ENCODE assay signal across 8 cellular contexts in the genomic region with DNA sequence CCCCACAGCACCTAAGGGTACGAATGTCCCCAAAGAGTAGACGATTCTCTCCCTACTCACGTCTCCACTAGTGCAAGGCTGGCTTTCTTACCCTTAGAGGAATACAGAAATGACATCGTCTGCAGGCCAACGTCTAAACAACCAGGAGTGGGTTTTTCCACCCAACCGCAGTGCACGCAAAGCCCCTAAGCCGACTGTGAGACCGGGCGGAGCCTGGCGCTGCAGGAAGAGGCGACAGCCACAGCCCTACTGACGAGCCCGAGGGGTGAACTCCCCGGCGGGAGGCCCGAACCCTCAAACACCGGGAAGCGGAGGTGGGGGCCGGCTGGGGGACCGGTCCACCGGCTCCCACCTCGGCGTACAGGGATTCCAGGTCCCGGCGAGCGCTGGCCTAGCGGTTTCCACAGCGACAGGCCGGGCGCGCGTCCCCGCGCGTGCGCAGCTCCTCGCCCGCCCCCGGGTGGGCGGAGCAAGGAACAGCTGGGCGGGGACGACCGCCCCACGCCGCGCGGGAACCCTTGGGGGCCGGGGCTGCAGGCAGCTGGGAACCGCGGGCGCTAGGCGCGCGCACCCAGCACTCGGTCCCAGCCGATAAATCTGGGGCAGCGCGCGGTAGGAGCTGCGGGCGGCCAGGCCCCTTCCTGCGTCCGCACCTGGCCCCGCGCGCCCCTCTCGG. TPM values are rescaled to one million over a fixed set of nuclear protein-coding genes. Genes with fewer than 3 reads are reported as not detected.
DNase-seq lines count a peak whose midpoint lies in the region; ATAC-seq and TF ChIP-seq lines count a peak whose summit lies in the region.

A gene with protein sequence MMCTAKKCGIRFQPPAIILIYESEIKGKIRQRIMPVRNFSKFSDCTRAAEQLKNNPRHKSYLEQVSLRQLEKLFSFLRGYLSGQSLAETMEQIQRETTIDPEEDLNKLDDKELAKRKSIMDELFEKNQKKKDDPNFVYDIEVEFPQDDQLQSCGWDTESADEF (minus strand): TSS at position 413 of the 676 bp plus-strand sequence. CDS start 3,593 bp downstream, outside the sequence.
TSS of gene PIGX (plus strand) at position 540 of the 676 bp plus-strand sequence.

- POLR2A ChIA-PET in Panc1 (lab: Charles Lee): interaction anchor here (0.6 kb wide), 1 partner anchor 27 kb away, joined by 5 read pairs; the partner anchor contains the start of gene PAK2

- peaks cover 49% of the 10 kb centered on the region for H3K4me1 Mint-ChIP-seq in activated T-helper 1 cell treated with anti-CD3 and anti-CD28 coated beads, Interleukin-12 subunit alpha, Interleukin-12 subunit beta, Interleukin-2, Interleukin-4 antibody, amounts not matched to agents 30 ng/mL and 10 ng/mL and 1 ng/mL, durations not matched to agents 14 hours and 24 hours and 36 hours (ENCODE audit: low read depth)
- peaks cover 13 to 19% of the 10 kb centered on the region in 2 donors for H3K4me1 Mint-ChIP-seq in natural killer cell

- peaks cover 15% of the 10 kb centered on the region for H3K4me1 ChIP-seq in KMS-11 (ENCODE audit: low read depth, poor library complexity, severe bottlenecking)
- peaks cover 19% of the 10 kb centered on the region for H3K4me1 ChIP-seq in Panc1 (ENCODE audit: control insufficient read depth, insufficient read depth, low read length)
- H3K4me1 ChIP-seq in fibroblast of lung (ENCODE audit: control insufficient read depth, extremely low read depth, insufficient read depth, low read length): no peaks in the 10 kb centered on the region

- DNase-seq in DMS79 treated with DMSO at 0.1 percent for 48 hours (lab: John Stamatoyannopoulos, UW) (peak; percentile 87), Panc1 (ENCODE audit: low read depth, low spot score) (peak; percentile 48), fibroblast of lung (ENCODE audit: low read depth in 2 of 2) (peak; percentile 80 to 81), natural killer cell (peak; percentile 88)
- DNase-seq in activated T-helper 1 cell treated with anti-CD3 and anti-CD28 coated beads, Interleukin-12 subunit alpha, Interleukin-12 subunit beta, Interleukin-2, Interleukin-4 antibody, amounts not matched to agents 30 ng/mL and 10 ng/mL and 1 ng/mL, durations not matched to agents 14 hours and 24 hours and 36 hours (ENCODE audit: low spot score): peak; percentile 91
- peak; percentile 87 to 98 (median 92) for DNase-seq in stimulated activated naive CD4-positive, alpha-beta T cell (lab: John Stamatoyannopoulos, UW)

- H3K27me3 ChIP-seq in KMS-11 (ENCODE audit: insufficient read depth, low read depth): no peaks in the 10 kb centered on the region
- H3K27me3 ChIP-seq in Panc1 (ENCODE audit: control insufficient read depth, insufficient read depth, low read length): no peaks in the 10 kb centered on the region
- no peaks in the 10 kb centered on the region for H3K27me3 ChIP-seq in fibroblast of lung (ENCODE audit: control insufficient read depth, insufficient read depth, low read length)

- peaks cover 10% of the 10 kb centered on the region; the same call in 1 of the 2 replicates for H3K79me2 ChIP-seq in KMS-11 (ENCODE audit: insufficient read depth, low read depth)
- H3K79me2 ChIP-seq in fibroblast of lung (ENCODE audit: control insufficient read depth, insufficient read depth, low read length): no peaks in the 10 kb centered on the region

- ATAC-seq in GM21737 (IDR thresholded peaks at IDR 0.05; ENCODE audit: unreplicated experiment) (peak; percentile 78), Panc1 (peak; percentile 95), natural killer cell (peak; percentile 77 to 90 (median 85))

- H4K20me1 ChIP-seq in KMS-11 (ENCODE audit: insufficient read depth): no peaks in the 10 kb centered on the region
- H4K20me1 ChIP-seq in fibroblast of lung (ENCODE audit: control insufficient read depth, extremely low read depth, insufficient read depth, low read length): no peaks in the 10 kb centered on the region

- in situ Hi-C loops in Panc1 (cut with HindIII; ENCODE audit: low pct_unique_long_range_greater_than_20kb, low sequenced_read_pairs): no loop called here

- CTCF ChIA-PET in Panc1 (lab: Charles Lee): no interaction called here

- H3K36me3 ChIP-seq in KMS-11 (ENCODE audit: insufficient read depth) (no peaks in the 10 kb centered on the region), Panc1 (ENCODE audit: control insufficient read depth, insufficient read depth, low read length) (0 out of 2 replicates have a peak, but pooled peaks cover 2% of the 10 kb centered on the region), fibroblast of lung (ENCODE audit: control insufficient read depth, insufficient read depth, low read length) (no peaks in the 10 kb centered on the region)

- H3K36me3 Mint-ChIP-seq in activated T-helper 1 cell treated with anti-CD3 and anti-CD28 coated beads, Interleukin-12 subunit alpha, Interleukin-12 subunit beta, Interleukin-2, Interleukin-4 antibody, amounts not matched to agents 30 ng/mL and 10 ng/mL and 1 ng/mL, durations not matched to agents 14 hours and 24 hours and 36 hours (ENCODE audit: low read depth): peaks cover 5% of the 10 kb centered on the region
- H3K36me3 Mint-ChIP-seq in natural killer cell: no peaks in the 10 kb centered on the region

- H3K9me3 ChIP-seq in Panc1 (ENCODE audit: control insufficient read depth, insufficient read depth, low read depth, low read length): no peaks in the 10 kb centered on the region
- no peaks in the 10 kb centered on the region for H3K9me3 ChIP-seq in fibroblast of lung (ENCODE audit: control insufficient read depth, insufficient read depth, low read depth, low read length)

- peak within 1 kb of the TSS; percentile 90 for H3K4me3 Mint-ChIP-seq in activated T-helper 1 cell treated with anti-CD3 and anti-CD28 coated beads, Interleukin-12 subunit alpha, Interleukin-12 subunit beta, Interleukin-2, Interleukin-4 antibody, amounts not matched to agents 30 ng/mL and 10 ng/mL and 1 ng/mL, durations not matched to agents 14 hours and 24 hours and 36 hours
- H3K4me3 Mint-ChIP-seq in natural killer cell: peak within 1 kb of the TSS; percentile 94

- peak within 1 kb of the TSS; percentile 72 for H3K27ac ChIP-seq in KMS-11
- peak within 1 kb of the TSS; percentile 93 for H3K27ac ChIP-seq in Panc1 (ENCODE audit: low read length)
- peak within 1 kb of the TSS; percentile 66 for H3K27ac ChIP-seq in fibroblast of lung (ENCODE audit: insufficient read depth, low read length)

- intact Hi-C loops in Panc1 (cut with micrococcal nuclease; ENCODE audit: unreplicated experiment): no loop called here
- intact Hi-C loops in activated T-helper 1 cell treated with anti-CD3 and anti-CD28 coated beads, Interleukin-12 subunit alpha, Interleukin-12 subunit beta, Interleukin-2, Interleukin-4 antibody, amounts not matched to agents 30 ng/mL and 10 ng/mL and 1 ng/mL, durations not matched to agents 14 hours and 24 hours and 36 hours (cut with micrococcal nuclease): loop anchor here (1.0 to 10.0 kb wide), 10 partner anchors 15 to 1167 kb away; partner anchors contain the start of genes FBXO45, NCBP2, PAK2 and PPP1R2
- intact Hi-C loops in natural killer cell (cut with micrococcal nuclease): loop anchor here (1.0 to 5.0 kb wide), 3 partner anchors 28 to 143 kb away; partner anchors contain the start of genes FBXO45 and WDR53

- H3K4me3 ChIP-seq in KMS-11 (IDR thresholded peaks at IDR 0.05; ENCODE audit: insufficient read depth, low read depth, low read length): peak within 1 kb of the TSS; percentile 75
- peak within 1 kb of the TSS; percentile 83 to 92 for H3K4me3 ChIP-seq in Panc1 (ENCODE audit: low read depth in 2 of 2, low read length in 2 of 2)
- H3K4me3 ChIP-seq in fibroblast of lung (replicated peaks in 1 of 4; ENCODE audit: control extremely low read depth in 1 of 4, insufficient read depth in 1 of 4, low read depth in 3 of 4, low read length in 4 of 4): peak within 1 kb of the TSS; percentile 61 to 91 (median 72)

- H3K4me2 ChIP-seq in KMS-11 (peak within 1 kb of the TSS; percentile 99), fibroblast of lung (ENCODE audit: extremely low read depth, insufficient read depth, low read length) (peak within 1 kb of the TSS; percentile 92)

- peak within 1 kb of the TSS; percentile 98 for H3K27ac Mint-ChIP-seq in activated T-helper 1 cell treated with anti-CD3 and anti-CD28 coated beads, Interleukin-12 subunit alpha, Interleukin-12 subunit beta, Interleukin-2, Interleukin-4 antibody, amounts not matched to agents 30 ng/mL and 10 ng/mL and 1 ng/mL, durations not matched to agents 14 hours and 24 hours and 36 hours
- peak within 1 kb of the TSS; percentile 97 to 99 for H3K27ac Mint-ChIP-seq in natural killer cell

- H2AFZ ChIP-seq in KMS-11 (ENCODE audit: low read depth) (peak within 1 kb of the TSS; percentile 93), fibroblast of lung (ENCODE audit: low read length) (peak within 1 kb of the TSS; percentile 90)

- no peak for TF ChIP-seq CTCF in KMS-11 (conservative IDR thresholded peaks at IDR 0.05; ENCODE audit: low read depth, low read length)
- TF ChIP-seq CTCF in Panc1 (IDR thresholded peaks at IDR 0.05): no peak
- TF ChIP-seq CTCF in fibroblast of lung (conservative IDR thresholded peaks at IDR 0.05 in 1 of 2, IDR thresholded peaks at IDR 0.05 in 1 of 2; ENCODE audit: low read depth in 1 of 2, low read length in 2 of 2): no peak
- no peak for TF ChIP-seq CTCF in natural killer cell (IDR thresholded peaks at IDR 0.05)

- BruUV-seq in Panc1 (replicated peaks; lab: Mats Ljungman, UMichigan): no TSS peak

- peak within 1 kb of the TSS; percentile 68 for H3K9ac ChIP-seq in KMS-11
- H3K9ac ChIP-seq in fibroblast of lung (ENCODE audit: insufficient read depth, low read length): peak within 1 kb of the TSS; percentile 57

- H3K27me3 Mint-ChIP-seq in activated T-helper 1 cell treated with anti-CD3 and anti-CD28 coated beads, Interleukin-12 subunit alpha, Interleukin-12 subunit beta, Interleukin-2, Interleukin-4 antibody, amounts not matched to agents 30 ng/mL and 10 ng/mL and 1 ng/mL, durations not matched to agents 14 hours and 24 hours and 36 hours (ENCODE audit: insufficient read depth): no peaks in the 10 kb centered on the region
- no peaks in the 10 kb centered on the region for H3K27me3 Mint-ChIP-seq in natural killer cell (ENCODE audit: low read depth in 2 of 2)

- H3K9me3 Mint-ChIP-seq in activated T-helper 1 cell treated with anti-CD3 and anti-CD28 coated beads, Interleukin-12 subunit alpha, Interleukin-12 subunit beta, Interleukin-2, Interleukin-4 antibody, amounts not matched to agents 30 ng/mL and 10 ng/mL and 1 ng/mL, durations not matched to agents 14 hours and 24 hours and 36 hours: no peaks in the 10 kb centered on the region
- H3K9me3 Mint-ChIP-seq in natural killer cell: no peaks in the 10 kb centered on the region

RNA-seq across cellular contexts. Expression of the first gene that starts in this region (rescaled TPM):
- total RNA-seq in Panc1 (2021; ENCODE audit: unreplicated experiment): 7.1 TPM
- 4.5 TPM for polyA plus RNA-seq in Panc1 (2012; ENCODE audit: insufficient read length)
- 3.9 and 4.1 TPM in 2 replicates for total RNA-seq in activated T-helper 1 cell treated with anti-CD3 and anti-CD28 coated beads, Interleukin-12 subunit alpha, Interleukin-12 subunit beta, Interleukin-2, Interleukin-4 antibody, amounts not matched to agents 30 ng/mL and 10 ng/mL and 1 ng/mL, durations not matched to agents 14 hours and 24 hours and 36 hours
- total RNA-seq in fibroblast of lung: 3.6 and 4.4 TPM in 2 replicates
- 2.3 and 3.2 TPM in 2 replicates for polyA plus RNA-seq in fibroblast of lung
- polyA plus RNA-seq in fibroblast of lung (2012): 1.5 and 1.6 TPM in 2 replicates
- polyA minus RNA-seq in fibroblast of lung (ENCODE audit: low replicate concordance): not detected in 2 replicates
- 1 to 10 TPM in 2 of 3 donors, under 1 TPM in 1; 0.92 to 1.8 (median 1.1) TPM for total RNA-seq in natural killer cell

RNA-seq across cellular contexts. Expression of gene PIGX, which starts in this region (rescaled TPM):
- total RNA-seq in Panc1 (2021; ENCODE audit: unreplicated experiment) (85.7 TPM), fibroblast of lung (10.7 and 11.0 TPM in 2 replicates), natural killer cell (10 to 100 TPM; 23.9 to 31.8 (median 24.2) TPM)
- 33.2 TPM for polyA plus RNA-seq in Panc1 (2012; ENCODE audit: insufficient read length)
- total RNA-seq in activated T-helper 1 cell treated with anti-CD3 and anti-CD28 coated beads, Interleukin-12 subunit alpha, Interleukin-12 subunit beta, Interleukin-2, Interleukin-4 antibody, amounts not matched to agents 30 ng/mL and 10 ng/mL and 1 ng/mL, durations not matched to agents 14 hours and 24 hours and 36 hours: 49.7 and 52.1 TPM in 2 replicates
- polyA plus RNA-seq in fibroblast of lung: 11.9 and 17.0 TPM in 2 replicates
- 11.6 and 11.9 TPM in 2 replicates for polyA plus RNA-seq in fibroblast of lung (2012)
- polyA minus RNA-seq in fibroblast of lung (ENCODE audit: low replicate concordance): 1.3 and 6.5 TPM in 2 replicates

Comparison
In these comparisons a context has a peak if more than half of its experiments do, and no peak if none do; other contexts are left out.
1. Peak in every context shown above with its lines: DNase-seq, ATAC-seq, H3K4me3 ChIP-seq and H3K27ac ChIP-seq.